ENCODE assay signal across 10 cellular contexts in the genomic region with DNA sequence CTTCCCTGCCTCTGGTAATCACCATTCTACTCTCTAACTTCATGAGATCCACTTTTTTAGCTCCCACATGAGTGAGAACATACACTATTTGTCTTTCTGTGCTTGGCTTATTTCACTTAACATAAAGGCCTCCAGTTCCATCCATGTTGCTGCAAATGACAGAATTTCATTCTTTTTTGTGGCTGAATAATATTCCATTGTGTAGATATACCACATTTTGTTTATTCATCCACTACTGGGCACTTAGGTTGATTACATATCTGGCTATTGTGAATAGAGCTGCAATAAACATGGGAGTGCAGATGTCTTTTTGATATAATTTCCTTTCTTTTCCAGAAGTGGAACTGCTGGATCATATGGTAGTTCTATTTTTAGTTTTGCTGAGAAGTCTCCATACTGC. TPM values are rescaled to one million over a fixed set of nuclear protein-coding genes. Genes with fewer than 3 reads are reported as not detected.
"Had no signal": no experiment of that assay in that cellular context is flagged by ENCODE, and none has a peak within 500 bp of the region (broad histone marks: within the 10 kb centered on the region; RNA-seq: fewer than 3 reads in every experiment).

No MANE protein-coding gene starts in this region.

- DNase-seq: H9, HCEC 1CT, HFFc6 had no signal

- ATAC-seq: GM23338, HepG2 had no signal

- H2AFZ ChIP-seq: GM23338 had no signal

- FAIRE-seq: H1, H54, HepG2 had no signal

- H3K27ac ChIP-seq: HL-60 had no signal

- H3K4me2 ChIP-seq: GM23338 had no signal

- H3K4me3 ChIP-seq: GM23338 had no signal

RNA-seq across cellular contexts. Expression of a gene that starts 28.7 kb away (rescaled TPM):
- total RNA-seq: GM23338, H1, H9, HepG2, HFFc6, HT1080 had no signal
- polyA plus RNA-seq: H1, HepG2, IgD-negative memory B cell had no signal
